1 cellular context compared by ENCODE assay signal in the genomic region with DNA sequence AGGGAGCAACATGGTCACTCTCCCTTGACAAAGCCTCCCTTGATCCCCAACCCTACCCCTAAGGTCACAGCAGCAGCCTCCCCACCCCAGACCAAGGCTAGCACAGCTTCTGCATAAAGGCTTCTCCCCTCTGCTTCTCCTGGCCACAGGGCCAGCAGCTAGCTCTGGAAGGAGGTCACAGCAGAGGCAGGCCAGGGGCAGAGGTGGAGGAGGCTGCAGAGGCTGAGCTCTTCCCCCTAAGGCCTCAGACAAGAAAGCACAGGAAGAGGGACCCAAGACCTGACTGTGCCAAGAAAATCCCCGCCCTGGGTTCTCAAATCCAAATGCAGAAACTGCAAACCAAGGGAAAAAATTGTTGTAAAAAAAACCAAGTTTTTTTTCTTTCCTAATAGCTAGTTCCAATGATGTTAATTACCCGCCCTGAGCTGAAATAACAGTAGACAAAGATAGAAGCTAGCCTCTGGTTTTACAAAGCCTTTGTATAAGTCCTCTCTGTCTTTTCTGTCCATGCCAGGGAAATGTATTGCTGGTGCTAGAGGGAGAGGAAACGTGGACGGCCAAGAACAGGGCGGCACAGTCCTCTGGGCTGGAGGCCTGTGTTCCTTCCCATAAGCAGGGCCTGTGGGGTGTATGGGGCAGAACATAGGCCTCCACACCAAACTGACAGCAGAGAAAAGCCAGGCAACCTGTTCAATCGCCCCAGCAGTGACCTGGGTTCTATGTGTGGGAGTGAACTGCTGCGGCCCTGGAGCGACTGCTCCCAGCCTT.
TF ChIP-seq lines count a peak whose summit lies in the region.

No MANE protein-coding gene starts in this region.

TF ChIP-seq in WTC11, 78 proteins besides CTCF, POLR2A, EP300 and RAD21:
- TF ChIP-seq, protein P1, sequence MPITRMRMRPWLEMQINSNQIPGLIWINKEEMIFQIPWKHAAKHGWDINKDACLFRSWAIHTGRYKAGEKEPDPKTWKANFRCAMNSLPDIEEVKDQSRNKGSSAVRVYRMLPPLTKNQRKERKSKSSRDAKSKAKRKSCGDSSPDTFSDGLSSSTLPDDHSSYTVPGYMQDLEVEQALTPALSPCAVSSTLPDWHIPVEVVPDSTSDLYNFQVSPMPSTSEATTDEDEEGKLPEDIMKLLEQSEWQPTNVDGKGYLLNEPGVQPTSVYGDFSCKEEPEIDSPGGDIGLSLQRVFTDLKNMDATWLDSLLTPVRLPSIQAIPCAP (CRISPR knock-in tag; IDR thresholded peaks at IDR 0.05), result no peak
- TF ChIP-seq NFATC4 (CRISPR knock-in tag; IDR thresholded peaks at IDR 0.05) (no peak), JUN (CRISPR knock-in tag; IDR thresholded peaks at IDR 0.05) (no peak), CBFB (CRISPR knock-in tag; IDR thresholded peaks at IDR 0.05; ENCODE audit: low read depth) (no peak), ZNF219 (CRISPR knock-in tag; IDR thresholded peaks at IDR 0.05; ENCODE audit: borderline replicate concordance) (no peak), NR1H2 (CRISPR knock-in tag; IDR thresholded peaks at IDR 0.05) (no peak), CREB1 (CRISPR knock-in tag; IDR thresholded peaks at IDR 0.05) (no peak)
- TF ChIP-seq, protein P2, sequence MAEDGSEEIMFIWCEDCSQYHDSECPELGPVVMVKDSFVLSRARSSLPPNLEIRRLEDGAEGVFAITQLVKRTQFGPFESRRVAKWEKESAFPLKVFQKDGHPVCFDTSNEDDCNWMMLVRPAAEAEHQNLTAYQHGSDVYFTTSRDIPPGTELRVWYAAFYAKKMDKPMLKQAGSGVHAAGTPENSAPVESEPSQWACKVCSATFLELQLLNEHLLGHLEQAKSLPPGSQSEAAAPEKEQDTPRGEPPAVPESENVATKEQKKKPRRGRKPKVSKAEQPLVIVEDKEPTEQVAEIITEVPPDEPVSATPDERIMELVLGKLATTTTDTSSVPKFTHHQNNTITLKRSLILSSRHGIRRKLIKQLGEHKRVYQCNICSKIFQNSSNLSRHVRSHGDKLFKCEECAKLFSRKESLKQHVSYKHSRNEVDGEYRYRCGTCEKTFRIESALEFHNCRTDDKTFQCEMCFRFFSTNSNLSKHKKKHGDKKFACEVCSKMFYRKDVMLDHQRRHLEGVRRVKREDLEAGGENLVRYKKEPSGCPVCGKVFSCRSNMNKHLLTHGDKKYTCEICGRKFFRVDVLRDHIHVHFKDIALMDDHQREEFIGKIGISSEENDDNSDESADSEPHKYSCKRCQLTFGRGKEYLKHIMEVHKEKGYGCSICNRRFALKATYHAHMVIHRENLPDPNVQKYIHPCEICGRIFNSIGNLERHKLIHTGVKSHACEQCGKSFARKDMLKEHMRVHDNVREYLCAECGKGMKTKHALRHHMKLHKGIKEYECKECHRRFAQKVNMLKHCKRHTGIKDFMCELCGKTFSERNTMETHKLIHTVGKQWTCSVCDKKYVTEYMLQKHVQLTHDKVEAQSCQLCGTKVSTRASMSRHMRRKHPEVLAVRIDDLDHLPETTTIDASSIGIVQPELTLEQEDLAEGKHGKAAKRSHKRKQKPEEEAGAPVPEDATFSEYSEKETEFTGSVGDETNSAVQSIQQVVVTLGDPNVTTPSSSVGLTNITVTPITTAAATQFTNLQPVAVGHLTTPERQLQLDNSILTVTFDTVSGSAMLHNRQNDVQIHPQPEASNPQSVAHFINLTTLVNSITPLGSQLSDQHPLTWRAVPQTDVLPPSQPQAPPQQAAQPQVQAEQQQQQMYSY (CRISPR knock-in tag; IDR thresholded peaks at IDR 0.05), result no peak
- TF ChIP-seq, protein P3, sequence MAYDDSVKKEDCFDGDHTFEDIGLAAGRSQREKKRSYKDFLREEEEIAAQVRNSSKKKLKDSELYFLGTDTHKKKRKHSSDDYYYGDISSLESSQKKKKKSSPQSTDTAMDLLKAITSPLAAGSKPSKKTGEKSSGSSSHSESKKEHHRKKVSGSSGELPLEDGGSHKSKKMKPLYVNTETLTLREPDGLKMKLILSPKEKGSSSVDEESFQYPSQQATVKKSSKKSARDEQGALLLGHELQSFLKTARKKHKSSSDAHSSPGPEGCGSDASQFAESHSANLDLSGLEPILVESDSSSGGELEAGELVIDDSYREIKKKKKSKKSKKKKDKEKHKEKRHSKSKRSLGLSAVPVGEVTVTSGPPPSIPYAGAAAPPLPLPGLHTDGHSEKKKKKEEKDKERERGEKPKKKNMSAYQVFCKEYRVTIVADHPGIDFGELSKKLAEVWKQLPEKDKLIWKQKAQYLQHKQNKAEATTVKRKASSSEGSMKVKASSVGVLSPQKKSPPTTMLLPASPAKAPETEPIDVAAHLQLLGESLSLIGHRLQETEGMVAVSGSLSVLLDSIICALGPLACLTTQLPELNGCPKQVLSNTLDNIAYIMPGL (CRISPR knock-in tag; IDR thresholded peaks at IDR 0.05), result no peak
- TF ChIP-seq, protein P4, sequence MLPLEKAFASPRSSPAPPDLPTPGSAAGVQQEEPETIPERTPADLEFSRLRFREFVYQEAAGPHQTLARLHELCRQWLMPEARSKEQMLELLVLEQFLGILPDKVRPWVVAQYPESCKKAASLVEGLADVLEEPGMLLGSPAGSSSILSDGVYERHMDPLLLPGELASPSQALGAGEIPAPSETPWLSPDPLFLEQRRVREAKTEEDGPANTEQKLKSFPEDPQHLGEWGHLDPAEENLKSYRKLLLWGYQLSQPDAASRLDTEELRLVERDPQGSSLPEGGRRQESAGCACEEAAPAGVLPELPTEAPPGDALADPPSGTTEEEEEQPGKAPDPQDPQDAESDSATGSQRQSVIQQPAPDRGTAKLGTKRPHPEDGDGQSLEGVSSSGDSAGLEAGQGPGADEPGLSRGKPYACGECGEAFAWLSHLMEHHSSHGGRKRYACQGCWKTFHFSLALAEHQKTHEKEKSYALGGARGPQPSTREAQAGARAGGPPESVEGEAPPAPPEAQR (CRISPR knock-in tag; IDR thresholded peaks at IDR 0.05), result no peak
- TF ChIP-seq, protein P5, sequence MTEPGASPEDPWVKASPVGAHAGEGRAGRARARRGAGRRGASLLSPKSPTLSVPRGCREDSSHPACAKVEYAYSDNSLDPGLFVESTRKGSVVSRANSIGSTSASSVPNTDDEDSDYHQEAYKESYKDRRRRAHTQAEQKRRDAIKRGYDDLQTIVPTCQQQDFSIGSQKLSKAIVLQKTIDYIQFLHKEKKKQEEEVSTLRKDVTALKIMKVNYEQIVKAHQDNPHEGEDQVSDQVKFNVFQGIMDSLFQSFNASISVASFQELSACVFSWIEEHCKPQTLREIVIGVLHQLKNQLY (CRISPR knock-in tag; IDR thresholded peaks at IDR 0.05), result no peak
- TF ChIP-seq, protein P6, sequence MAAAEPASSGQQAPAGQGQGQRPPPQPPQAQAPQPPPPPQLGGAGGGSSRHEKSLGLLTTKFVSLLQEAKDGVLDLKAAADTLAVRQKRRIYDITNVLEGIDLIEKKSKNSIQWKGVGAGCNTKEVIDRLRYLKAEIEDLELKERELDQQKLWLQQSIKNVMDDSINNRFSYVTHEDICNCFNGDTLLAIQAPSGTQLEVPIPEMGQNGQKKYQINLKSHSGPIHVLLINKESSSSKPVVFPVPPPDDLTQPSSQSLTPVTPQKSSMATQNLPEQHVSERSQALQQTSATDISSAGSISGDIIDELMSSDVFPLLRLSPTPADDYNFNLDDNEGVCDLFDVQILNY (CRISPR knock-in tag; IDR thresholded peaks at IDR 0.05), result no peak
